Comparison of ENCODE assay signal across 8 cellular contexts in genomic region chr1:17551755-17552234, GRCh38. TPM values are rescaled to one million over a fixed set of nuclear protein-coding genes. Genes with fewer than 3 reads are reported as not detected.
DNase-seq lines count a peak whose midpoint lies in the region; ATAC-seq and TF ChIP-seq lines count a peak whose summit lies in the region.

No MANE protein-coding gene starts in this region.

- peak; percentile 75 for ATAC-seq in aorta (ENCODE audit: low FRiP score)
- ATAC-seq in HG03175 (IDR thresholded peaks at IDR 0.05; ENCODE audit: unreplicated experiment) = no peak

- WGBS in aorta, 2 donors = 3 to 4% methylated on average over 8 of the region's 8 CpGs
- WGBS in thyroid gland, 2 donors = 50 to 61% methylated on average over 8 of the region's 8 CpGs

- H3K27ac ChIP-seq in layer of hippocampus (ENCODE audit: low read depth, low read length) (peak overlapping the region; percentile 8), aorta (ENCODE audit: low read depth in 1 of 2, low read length in 2 of 2) (peak overlapping the region in 1 of 2 donors; percentile 84), thyroid gland (peak overlapping the region in 1 of 3 donors; percentile 22)

- no peak overlapping the region for H3K4me3 ChIP-seq in aorta (ENCODE audit: low read length in 2 of 2)
- no peak overlapping the region for H3K4me3 ChIP-seq in thyroid gland (replicated peaks in 1 of 3)

- TF ChIP-seq POLR2A in thyroid gland (IDR thresholded peaks at IDR 0.05) = no peak

- intact Hi-C loops in aorta (cut with DNase I) (loop anchor here in 1 of 2 donors (5.0 kb wide), 2 partner anchors 36 to 76 kb away; no protein-coding TSS in a partner anchor), thyroid gland (cut with DNase I) (no loop called here)

- H3K27me3 ChIP-seq in layer of hippocampus (ENCODE audit: control insufficient read depth, insufficient read depth, low read length) (no peaks in the 10 kb centered on the region), aorta (ENCODE audit: control insufficient read depth in 1 of 2, insufficient read depth in 2 of 2, low read length in 1 of 2) (no peaks in the 10 kb centered on the region), thyroid gland (no peaks in the 10 kb centered on the region)

- H3K36me3 ChIP-seq in aorta (ENCODE audit: control insufficient read depth in 1 of 2, insufficient read depth in 2 of 2, low read length in 1 of 2) (peaks cover 0 to 1% of the 10 kb centered on the region in 2 donors), thyroid gland (no peaks in the 10 kb centered on the region)

- H3K4me1 ChIP-seq in aorta (ENCODE audit: control insufficient read depth in 1 of 2, insufficient read depth in 2 of 2, low read length in 2 of 2) = peaks cover 0 to 5% of the 10 kb centered on the region in 2 donors
- peaks cover 13 to 35% of the 10 kb centered on the region in 2 donors for H3K4me1 ChIP-seq in thyroid gland

- TF ChIP-seq CTCF in thyroid gland (IDR thresholded peaks at IDR 0.05) = no peak

- H3K9me3 ChIP-seq in aorta (ENCODE audit: control insufficient read depth, low read length) (no peaks in the 10 kb centered on the region), thyroid gland (no peaks in the 10 kb centered on the region)

- DNase-seq in NCI-H510A (lab: John Stamatoyannopoulos, UW) (peak; percentile 24), NCI-H510A treated with DMSO at 0.1 percent for 48 hours (lab: John Stamatoyannopoulos, UW) (no peak), cerebellar cortex (ENCODE audit: low spot score) (peak; percentile 93), aorta (peak; percentile 82 to 86), thyroid gland (no peak)
- no peak for DNase-seq in activated naive CD4-positive, alpha-beta T cell treated with anti-CD3 and anti-CD28 coated beads, Interleukin-2, amount 50 U/mL, for 16 hours

RNA-seq across cellular contexts. Expression of gene ARHGEF10L, which starts 12.3 kb away (rescaled TPM):
- total RNA-seq in aorta (100 to 1,000 TPM; 143 to 190 TPM), thyroid gland (10 to 100 TPM; 32.2 to 64.5 (median 51.4) TPM)
- 100 to 1,000 TPM in 1 of 2 donors, 10 to 100 TPM in 1; 24.0 to 122 TPM for polyA plus RNA-seq in aorta

Comparison
In these comparisons a context has a peak if more than half of its experiments do, and no peak if none do; other contexts are left out.
1. DNase-seq: peak in NCI-H510A (single experiment), cerebellar cortex (single experiment) and aorta (2 of 2); none in NCI-H510A treated with DMSO at 0.1 percent for 48 hours (single experiment), thyroid gland (0 of 2) and activated naive CD4-positive, alpha-beta T cell treated with anti-CD3 and anti-CD28 coated beads, Interleukin-2, amount 50 U/mL, for 16 hours (single experiment).